In genomic region chr7:151126500-151127137, GRCh38 we compare ENCODE assay signal across 24 cellular contexts. TPM values are rescaled to one million over a fixed set of nuclear protein-coding genes. Genes with fewer than 3 reads are reported as not detected.
DNase-seq lines count a peak whose midpoint lies in the region; ATAC-seq and TF ChIP-seq lines count a peak whose summit lies in the region.
"Had no signal": no experiment of that assay in that cellular context is flagged by ENCODE, and none has a peak within 500 bp of the region (broad histone marks: within the 10 kb centered on the region; RNA-seq: fewer than 3 reads in every experiment).

No MANE protein-coding gene starts in this region.

- H3K4me3 ChIP-seq in right cardiac atrium (ENCODE audit: low read length) (no peak overlapping the region), heart right ventricle (peak overlapping the region in 1 of 10 donors; percentile 65), colonic mucosa (no peak overlapping the region), lower lobe of right lung (no peak overlapping the region), vagina (no peak overlapping the region)
- H3K4me3 ChIP-seq: MG63 had no signal

- H3K36me3 ChIP-seq in heart right ventricle (peaks cover 0 to 71% (median 13%) of the 10 kb centered on the region in 9 donors), colonic mucosa (no peaks in the 10 kb centered on the region), lower lobe of right lung (peaks cover 88% of the 10 kb centered on the region), vagina (peaks cover 0 to 48% of the 10 kb centered on the region in 2 donors)
- H3K36me3 ChIP-seq: uterus had no signal

- TF ChIP-seq POLR2A in vagina (IDR thresholded peaks at IDR 0.05) = no peak

- ATAC-seq in right cardiac atrium = no peak
- no peak for ATAC-seq in heart right ventricle
- no peak for ATAC-seq in lower lobe of right lung
- ATAC-seq in HG02571 (IDR thresholded peaks at IDR 0.05; ENCODE audit: unreplicated experiment) = no peak
- no peak for ATAC-seq in HG03139 (IDR thresholded peaks at IDR 0.05; ENCODE audit: unreplicated experiment)
- ATAC-seq: HCT116, right lobe of liver had no signal

- H3K9me3 ChIP-seq in right cardiac atrium (ENCODE audit: control insufficient read depth, low read length) (no peaks in the 10 kb centered on the region), heart right ventricle (no peaks in the 10 kb centered on the region), colonic mucosa (no peaks in the 10 kb centered on the region), lower lobe of right lung (no peaks in the 10 kb centered on the region), vagina (no peaks in the 10 kb centered on the region)
- H3K9me3 ChIP-seq: MG63, right lobe of liver, SK-N-SH, uterus had no signal

- H3K27ac ChIP-seq in right cardiac atrium (ENCODE audit: low read length) (no peak overlapping the region), heart right ventricle (no peak overlapping the region), colonic mucosa (peak overlapping the region; percentile 82), lower lobe of right lung (no peak overlapping the region), vagina (peak overlapping the region; percentile 18)
- H3K27ac ChIP-seq: right lobe of liver, uterus had no signal

- H3K4me1 ChIP-seq in right cardiac atrium (ENCODE audit: control insufficient read depth, insufficient read depth, low read length) (no peaks in the 10 kb centered on the region), heart right ventricle (peaks cover 3 to 28% (median 15%) of the 10 kb centered on the region in 9 donors), colonic mucosa (peaks cover 4% of the 10 kb centered on the region), lower lobe of right lung (peaks cover 16% of the 10 kb centered on the region), vagina (peaks cover 32% of the 10 kb centered on the region)
- H3K4me1 ChIP-seq: right lobe of liver had no signal

- WGBS in right cardiac atrium = 75% methylated on average over 17 of the region's 17 CpGs
- 70 to 76% methylated on average over 17 of the region's 17 CpGs for WGBS in heart right ventricle, 2 donors

- H3K9ac ChIP-seq in colonic mucosa (ENCODE audit: low read depth in 2 of 2, low read length in 2 of 2) = no peak overlapping the region
- H3K9ac ChIP-seq: SK-N-SH had no signal

- TF ChIP-seq CTCF in heart right ventricle (IDR thresholded peaks at IDR 0.05) (no peak), colonic mucosa (IDR thresholded peaks at IDR 0.05) (no peak), lower lobe of right lung (IDR thresholded peaks at IDR 0.05) (no peak), vagina (IDR thresholded peaks at IDR 0.05) (no peak)

- intact Hi-C loops in right cardiac atrium (cut with DNase I) = loop anchor here in 2 of 4 donors (5.0 to 10.0 kb wide), 2 partner anchors 46 to 178 kb away; no protein-coding TSS in a partner anchor
- intact Hi-C loops in heart right ventricle (cut with DNase I) = loop anchor here in 6 of 10 donors (5.0 to 10.0 kb wide), 3 partner anchors 46 to 178 kb away; partner anchors contain the start of gene SMARCD3 (in 5 of the 6)
- intact Hi-C loops in colonic mucosa (cut with DNase I) = loop anchor here (10.0 kb wide), 1 partner anchor 118 kb away; the partner anchor contains the start of gene SMARCD3
- intact Hi-C loops in lower lobe of right lung (cut with DNase I) = no loop called here
- intact Hi-C loops in vagina (cut with DNase I) = no loop called here

- no peaks in the 10 kb centered on the region for H3K27me3 ChIP-seq in right cardiac atrium (ENCODE audit: control insufficient read depth, insufficient read depth)
- H3K27me3 ChIP-seq in heart right ventricle = no peaks in the 10 kb centered on the region
- no peaks in the 10 kb centered on the region for H3K27me3 ChIP-seq in colonic mucosa
- H3K27me3 ChIP-seq in lower lobe of right lung (ENCODE audit: low read depth) = no peaks in the 10 kb centered on the region
- H3K27me3 ChIP-seq in vagina = no peaks in the 10 kb centered on the region
- H3K27me3 ChIP-seq: MG63, right lobe of liver, uterus had no signal

- DNase-seq in right cardiac atrium = peak in 2 of 3 donors; percentile 48 to 57
- DNase-seq in heart right ventricle = no peak
- DNase-seq in colonic mucosa = peak; percentile 80
- peak; percentile 61 for DNase-seq in lower lobe of right lung
- no peak for DNase-seq in vagina (ENCODE audit: extremely low spot score in 2 of 2)
- DNase-seq in stimulated activated CD4-positive, alpha-beta T cell treated with anti-CD3 and anti-CD28 coated beads, Interleukin-1b, Interleukin-23, amount 100 ng/mL, for 48 hours = no peak
- DNase-seq: activated CD4-positive, alpha-beta T cell treated with anti-CD3 and anti-CD28 coated beads for 48 hours; activated naive CD4-positive, alpha-beta T cell treated with anti-CD3 and anti-CD28 coated beads for 36 hours; aorta; CD4-positive, alpha-beta T cell; foreskin melanocyte; immature natural killer cell; mammary epithelial cell; MG63; NCI-H2029 treated with DMSO at 0.1 percent for 48 hours; NCI-H526 treated with DMSO at 0.1 percent for 48 hours; right lobe of liver; SK-N-SH; T1000; uterus had no signal

RNA-seq across cellular contexts. Expression of gene AGAP3, which starts 40.3 kb away (rescaled TPM):
- total RNA-seq in right cardiac atrium = 10 to 100 TPM; 58.3 to 78.8 (median 67.6) TPM
- 61.4 TPM for polyA plus RNA-seq in right cardiac atrium
- 10 to 100 TPM; 40.5 to 93.4 (median 50.3) TPM for total RNA-seq in heart right ventricle
- 10 to 100 TPM; 40.2 to 67.5 TPM for polyA plus RNA-seq in heart right ventricle
- total RNA-seq in colonic mucosa = 10 to 100 TPM; 50.8 to 79.2 TPM
- total RNA-seq in lower lobe of right lung = 157 TPM
- 98.2 TPM for total RNA-seq in vagina

RNA-seq across cellular contexts. Expression of gene GBX1, which starts 40.9 kb away (rescaled TPM):
- total RNA-seq in right cardiac atrium (1 to 10 TPM in 1 of 4 donors, under 1 TPM in 1, not detected in 2; 0.40 to 1.0 TPM), heart right ventricle (1 to 10 TPM in 2 of 10 donors, under 1 TPM in 5, not detected in 3; 0.30 to 2.0 (median 0.93) TPM), colonic mucosa (not detected), lower lobe of right lung (not detected), vagina (not detected)
- polyA plus RNA-seq in right cardiac atrium (0.14 TPM), heart right ventricle (1 to 10 TPM in 1 of 2 donors, under 1 TPM in 1; 0.04 to 1.0 TPM)
- total RNA-seq: activated naive CD4-positive, alpha-beta T cell treated with anti-CD3 and anti-CD28 coated beads for 36 hours; aorta; CD4-positive, alpha-beta T cell; cerebellum; mammary epithelial cell; right lobe of liver had no signal
- polyA plus RNA-seq: aorta, immature natural killer cell, mammary epithelial cell, SK-N-SH had no signal

RNA-seq across cellular contexts. Expression of gene TMUB1, which starts 43.3 kb away (rescaled TPM):
- total RNA-seq in right cardiac atrium (10 to 100 TPM; 28.5 to 36.5 (median 35.8) TPM), heart right ventricle (10 to 100 TPM; 18.5 to 40.3 (median 23.4) TPM), colonic mucosa (100 to 1,000 TPM in 1 of 2 donors, 10 to 100 TPM in 1; 73.4 to 103 TPM), lower lobe of right lung (37.4 TPM), vagina (40.3 TPM)
- polyA plus RNA-seq in right cardiac atrium (55.2 TPM), heart right ventricle (10 to 100 TPM; 79.4 to 88.2 TPM)

RNA-seq across cellular contexts. Expression of gene FASTK, which starts 46.0 kb away (rescaled TPM):
- total RNA-seq in right cardiac atrium (10 to 100 TPM; 64.1 to 82.0 (median 68.9) TPM), heart right ventricle (100 to 1,000 TPM in 1 of 10 donors, 10 to 100 TPM in 9; 65.0 to 107 (median 75.6) TPM), colonic mucosa (100 to 1,000 TPM in 1 of 2 donors, 10 to 100 TPM in 1; 67.0 to 149 TPM), lower lobe of right lung (54.4 TPM), vagina (60.2 TPM)
- polyA plus RNA-seq in right cardiac atrium (133 TPM), heart right ventricle (100 to 1,000 TPM in 1 of 2 donors, 10 to 100 TPM in 1; 82.7 to 246 TPM)

Comparison
In these comparisons a context has a peak if more than half of its experiments do, and no peak if none do; other contexts are left out.
1. DNase-seq: peak in right cardiac atrium (2 of 3), colonic mucosa (single experiment) and lower lobe of right lung (single experiment); none in heart right ventricle (0 of 2), vagina (0 of 2) and stimulated activated CD4-positive, alpha-beta T cell treated with anti-CD3 and anti-CD28 coated beads, Interleukin-1b, Interleukin-23, amount 100 ng/mL, for 48 hours (single experiment).
2. H3K27ac ChIP-seq: peak in colonic mucosa (single experiment) and vagina (single experiment); none in right cardiac atrium (single experiment), heart right ventricle (0 of 10) and lower lobe of right lung (single experiment).
3. intact Hi-C loops: an anchor here in heart right ventricle (5.0 to 10.0 kb wide) and colonic mucosa (10.0 kb wide); none called in lower lobe of right lung and vagina.